ENCODE assay signal across 8 cellular contexts in the genomic region with DNA sequence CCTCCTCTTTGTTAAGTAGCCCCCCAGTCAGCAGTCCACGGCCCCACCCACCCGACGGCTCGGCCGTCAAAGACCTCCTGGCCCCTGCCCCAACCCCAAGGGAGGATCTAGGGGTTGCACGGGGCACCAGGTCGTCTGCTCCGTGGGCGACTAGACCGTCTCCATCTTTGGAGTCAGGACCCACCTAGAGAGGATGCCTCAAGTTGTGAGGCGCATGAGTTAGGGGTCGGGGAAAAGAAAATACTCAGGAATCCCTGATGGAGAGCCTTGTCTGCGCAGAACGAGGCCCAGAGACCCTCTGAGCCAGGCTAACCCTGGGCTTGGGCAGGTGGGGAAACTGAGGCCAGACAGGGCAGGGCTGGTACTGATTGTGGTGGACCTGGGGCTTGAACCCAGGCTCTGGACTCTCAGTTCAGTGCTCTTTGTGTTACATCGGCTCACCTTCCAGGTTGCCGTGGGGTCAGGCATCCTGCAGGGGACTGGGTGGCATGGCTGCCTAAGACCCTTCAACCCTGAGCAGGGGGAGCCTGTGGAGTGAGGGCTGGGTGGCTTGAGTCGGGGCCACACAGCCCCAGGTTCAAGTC. TPM values are rescaled to one million over a fixed set of nuclear protein-coding genes. Genes with fewer than 3 reads are reported as not detected.
DNase-seq lines count a peak whose midpoint lies in the region; ATAC-seq and TF ChIP-seq lines count a peak whose summit lies in the region.

No MANE protein-coding gene starts in this region.

- H2AFZ ChIP-seq in OCI-LY3 (ENCODE audit: low read depth, low read length) = 0 out of 2 replicates have a peak overlapping the region, but pooled peaks have one; percentile 30

- H3K4me3 ChIP-seq in OCI-LY3 (ENCODE audit: low read length) = peak overlapping the region; percentile 80
- H3K4me3 ChIP-seq in epithelial cell of esophagus (ENCODE audit: low read length) = peak overlapping the region; percentile 51
- H3K4me3 ChIP-seq in neutrophil (ENCODE audit: low read depth in 1 of 2, low read length in 1 of 2) = peak overlapping the region; percentile 65 to 86
- H3K4me3 ChIP-seq in mucosa of descending colon = no peak overlapping the region
- H3K4me3 ChIP-seq in lower leg skin (ENCODE audit: low read depth, poor library complexity, severe bottlenecking) = no peak overlapping the region

- 43 to 49% methylated on average over 11 to 16 of the region's 17 CpGs for WGBS in lower leg skin, 2 donors

- H3K4me2 ChIP-seq in OCI-LY3 (ENCODE audit: low read length) = peak overlapping the region; percentile 66

- H3K79me2 ChIP-seq in OCI-LY3 (ENCODE audit: low read length) = no peaks in the 10 kb centered on the region

- TF ChIP-seq CTCF in C4-2B (conservative IDR thresholded peaks at IDR 0.05) (no peak), OCI-LY3 (IDR thresholded peaks at IDR 0.05; ENCODE audit: low read depth, low read length) (no peak), epithelial cell of esophagus (IDR thresholded peaks at IDR 0.05; ENCODE audit: insufficient read depth, low read depth, low read length, missing control alignments) (no peak), neutrophil (IDR thresholded peaks at IDR 0.05) (no peak), mucosa of descending colon (IDR thresholded peaks at IDR 0.05) (no peak), lower leg skin (IDR thresholded peaks at IDR 0.05) (no peak)

- H3K9me3 ChIP-seq in OCI-LY3 (ENCODE audit: insufficient read depth, low read length) (no peaks in the 10 kb centered on the region), neutrophil (no peaks in the 10 kb centered on the region), mucosa of descending colon (no peaks in the 10 kb centered on the region)

- H3K27ac ChIP-seq in C4-2B (peak overlapping the region; percentile 63), OCI-LY3 (ENCODE audit: low read length) (no peak overlapping the region), neutrophil (no peak overlapping the region)

- H3K36me3 ChIP-seq in OCI-LY3 (replicated peaks; ENCODE audit: low read depth, low read length) (no peaks in the 10 kb centered on the region), neutrophil (no peaks in the 10 kb centered on the region), mucosa of descending colon (ENCODE audit: low read depth) (no peaks in the 10 kb centered on the region)

- no peak for ATAC-seq in mucosa of descending colon
- ATAC-seq in HG03432 (IDR thresholded peaks at IDR 0.05; ENCODE audit: unreplicated experiment) = no peak

- no peak for TF ChIP-seq POLR2A in lower leg skin (IDR thresholded peaks at IDR 0.05)

- no peaks in the 10 kb centered on the region for H3K27me3 ChIP-seq in OCI-LY3 (ENCODE audit: low read depth, low read length)
- H3K27me3 ChIP-seq in neutrophil = no peaks in the 10 kb centered on the region

- DNase-seq in epithelial cell of esophagus (ENCODE audit: low read depth) (no peak), mucosa of descending colon (no peak), 8988T (no peak), lower leg skin (ENCODE audit: low spot score in 2 of 2) (no peak)

- no peak overlapping the region for H3K9ac ChIP-seq in OCI-LY3 (ENCODE audit: low read length)

- no peaks in the 10 kb centered on the region for H4K20me1 ChIP-seq in OCI-LY3 (ENCODE audit: insufficient read depth, low read length)

- H3K4me1 ChIP-seq in OCI-LY3 (ENCODE audit: low read length) = no peaks in the 10 kb centered on the region
- peaks cover 18 to 29% of the 10 kb centered on the region in 2 experiments for H3K4me1 ChIP-seq in neutrophil (ENCODE audit: control insufficient read depth in 1 of 2, insufficient read depth in 1 of 2, low read depth in 1 of 2, low read length in 1 of 2)
- H3K4me1 ChIP-seq in mucosa of descending colon (ENCODE audit: low read depth) = peaks cover 5% of the 10 kb centered on the region

- intact Hi-C loops in mucosa of descending colon (cut with DNase I, micrococcal nuclease) (no loop called here), lower leg skin (cut with DNase I; ENCODE audit: low total_unique reads) (no loop called here)

RNA-seq across cellular contexts. Expression of gene OTUB2, which starts 0.8 kb away (rescaled TPM):
- 1 to 10 TPM; 1.3 to 3.5 (median 1.4) TPM for total RNA-seq in mucosa of descending colon
- 10 to 100 TPM; 12.6 to 25.0 (median 21.5) TPM for total RNA-seq in lower leg skin

RNA-seq across cellular contexts. Expression of gene CCDC197, which starts 29.9 kb away (rescaled TPM):
- total RNA-seq in mucosa of descending colon (not detected), lower leg skin (not detected)

RNA-seq across cellular contexts. Expression of gene ASB2, which starts 50.6 kb away (rescaled TPM):
- 10 to 100 TPM in 1 of 3 donors, 1 to 10 TPM in 2; 5.2 to 89.1 (median 8.8) TPM for total RNA-seq in mucosa of descending colon
- 1 to 10 TPM in 2 of 4 donors, under 1 TPM in 2; 0.46 to 5.4 (median 1.8) TPM for total RNA-seq in lower leg skin

RNA-seq across cellular contexts. Expression of gene DDX24, which starts 54.0 kb away (rescaled TPM):
- 100 to 1,000 TPM in 2 of 3 donors, 10 to 100 TPM in 1; 90.6 to 197 (median 107) TPM for total RNA-seq in mucosa of descending colon
- 100 to 1,000 TPM in 3 of 4 donors, 10 to 100 TPM in 1; 91.7 to 132 (median 102) TPM for total RNA-seq in lower leg skin

RNA-seq across cellular contexts. Expression of gene IFI27L1, which starts 54.1 kb away (rescaled TPM):
- total RNA-seq in mucosa of descending colon (10 to 100 TPM; 19.9 to 29.9 (median 20.6) TPM), lower leg skin (10 to 100 TPM in 2 of 4 donors, 1 to 10 TPM in 2; 6.2 to 22.6 (median 10.3) TPM)

Comparison
In these comparisons a context has a peak if more than half of its experiments do, and no peak if none do; other contexts are left out.
1. H3K4me3 ChIP-seq: peak in OCI-LY3 (single experiment), epithelial cell of esophagus (single experiment) and neutrophil (2 of 2); none in mucosa of descending colon (single experiment) and lower leg skin (single experiment).